ENCODE assay signal across 1 cellular context in genomic region chr3:5162102-5162501, GRCh38.
TF ChIP-seq lines count a peak whose summit lies in the region.

No MANE protein-coding gene starts in this region.

TF ChIP-seq in SK-N-SH treated with all-trans-retinoic acid at 6 μM for 48 hours, 23 proteins besides CTCF, POLR2A, EP300 and RAD21 (continued from another document):
- TF ChIP-seq CREB5 (CRISPR knock-in tag; IDR thresholded peaks at IDR 0.05; ENCODE audit: low read depth), result no peak
